1 cellular context compared by ENCODE assay signal in the genomic region with DNA sequence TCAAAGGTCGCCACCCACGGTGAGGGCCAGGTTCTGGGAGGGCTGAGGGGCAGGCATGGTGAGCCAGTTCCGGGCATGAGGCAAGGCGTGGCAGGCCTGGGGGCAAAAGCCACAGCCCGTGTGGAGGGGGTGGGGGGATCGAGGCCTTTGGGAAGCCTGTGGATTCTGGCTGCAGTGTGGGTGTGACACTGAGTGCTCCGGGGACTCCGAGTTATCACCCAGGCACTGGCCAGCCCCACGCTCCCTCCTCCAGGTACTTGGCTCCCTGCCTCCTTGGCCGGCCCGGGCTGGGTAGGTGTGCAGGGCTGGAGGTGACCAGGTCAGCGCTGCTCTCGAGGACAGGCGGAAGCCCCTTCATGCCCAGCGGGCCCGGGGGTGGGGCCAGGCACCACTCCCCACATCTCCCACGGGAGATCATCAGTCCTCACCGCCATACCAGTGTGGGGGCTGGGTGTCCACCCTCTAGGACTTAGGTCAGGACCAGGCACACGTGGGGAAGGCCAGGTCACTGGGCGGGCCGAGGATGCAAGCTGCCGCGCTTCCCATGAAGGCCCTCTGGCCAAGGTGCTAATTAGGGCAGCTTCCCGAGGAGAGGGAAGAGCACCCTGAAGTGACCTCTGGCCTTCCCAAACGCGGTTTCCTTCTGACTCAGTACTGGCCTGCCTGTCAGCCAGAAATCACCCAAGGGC.
TF ChIP-seq lines count a peak whose summit lies in the region.

No MANE protein-coding gene starts in this region.

TF ChIP-seq in HepG2, 621 proteins besides CTCF, POLR2A, EP300 and RAD21 (continued from another document and continues in another):
- TF ChIP-seq, protein P1, sequence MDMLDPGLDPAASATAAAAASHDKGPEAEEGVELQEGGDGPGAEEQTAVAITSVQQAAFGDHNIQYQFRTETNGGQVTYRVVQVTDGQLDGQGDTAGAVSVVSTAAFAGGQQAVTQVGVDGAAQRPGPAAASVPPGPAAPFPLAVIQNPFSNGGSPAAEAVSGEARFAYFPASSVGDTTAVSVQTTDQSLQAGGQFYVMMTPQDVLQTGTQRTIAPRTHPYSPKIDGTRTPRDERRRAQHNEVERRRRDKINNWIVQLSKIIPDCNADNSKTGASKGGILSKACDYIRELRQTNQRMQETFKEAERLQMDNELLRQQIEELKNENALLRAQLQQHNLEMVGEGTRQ (IDR thresholded peaks at IDR 0.05; ENCODE audit: low read depth, low read length), result no peak
- TF ChIP-seq, protein P1 (CRISPR knock-in tag; IDR thresholded peaks at IDR 0.05; ENCODE audit: borderline replicate concordance), result no peak
- TF ChIP-seq EED (CRISPR knock-in tag; IDR thresholded peaks at IDR 0.05) (0 out of 2 replicates have a peak, but pooled peaks have one; percentile 27), ZNF776 (CRISPR knock-in tag; IDR thresholded peaks at IDR 0.05) (0 out of 2 replicates have a peak, but pooled peaks have one; percentile 52), ZNF772 (CRISPR knock-in tag; IDR thresholded peaks at IDR 0.05) (no peak), GABPB1 (CRISPR knock-in tag; IDR thresholded peaks at IDR 0.05) (peak; percentile 36; the same call in 1 of the 2 replicates), CREB1 (IDR thresholded peaks at IDR 0.05) (no peak), CREB1 (CRISPR knock-in tag; IDR thresholded peaks at IDR 0.05) (no peak), HOXA3 (CRISPR knock-in tag; IDR thresholded peaks at IDR 0.05) (no peak), ZBTB1 (CRISPR knock-in tag; IDR thresholded peaks at IDR 0.05; ENCODE audit: borderline replicate concordance) (no peak), ZNF569 (CRISPR knock-in tag; IDR thresholded peaks at IDR 0.05; ENCODE audit: borderline replicate concordance) (no peak), ZNF589 (CRISPR knock-in tag; conservative IDR thresholded peaks at IDR 0.05) (no peak), ZNF232 (CRISPR knock-in tag; IDR thresholded peaks at IDR 0.05; ENCODE audit: borderline replicate concordance) (no peak), CENPT (CRISPR knock-in tag; IDR thresholded peaks at IDR 0.05; ENCODE audit: low read depth) (no peak), ZNF3 (CRISPR knock-in tag; IDR thresholded peaks at IDR 0.05) (no peak), SMARCC2 (IDR thresholded peaks at IDR 0.05) (no peak), HNF4G (IDR thresholded peaks at IDR 0.05; ENCODE audit: borderline replicate concordance, low read depth, low read length) (no peak), HNF4G (CRISPR knock-in tag; IDR thresholded peaks at IDR 0.05; ENCODE audit: borderline replicate concordance, low read depth) (no peak), HOXA9 (CRISPR knock-in tag; IDR thresholded peaks at IDR 0.05; ENCODE audit: borderline replicate concordance) (no peak), HES4 (CRISPR knock-in tag; IDR thresholded peaks at IDR 0.05; ENCODE audit: borderline replicate concordance) (no peak), NRL (CRISPR knock-in tag; IDR thresholded peaks at IDR 0.05; ENCODE audit: borderline replicate concordance) (no peak), MIER2 (CRISPR knock-in tag; IDR thresholded peaks at IDR 0.05) (no peak), ZNF75D (CRISPR knock-in tag; IDR thresholded peaks at IDR 0.05; ENCODE audit: borderline replicate concordance) (no peak), SP4 (CRISPR knock-in tag; IDR thresholded peaks at IDR 0.05) (no peak), ZNF720 (CRISPR knock-in tag; IDR thresholded peaks at IDR 0.05) (no peak), ZNF841 (CRISPR knock-in tag; IDR thresholded peaks at IDR 0.05; ENCODE audit: borderline replicate concordance) (no peak), NBN (conservative IDR thresholded peaks at IDR 0.05) (no peak), FOXJ3 (CRISPR knock-in tag; IDR thresholded peaks at IDR 0.05; ENCODE audit: borderline replicate concordance) (no peak), SRSF4 (IDR thresholded peaks at IDR 0.05; ENCODE audit: low read depth, low read length, poor library complexity, severe bottlenecking) (no peak), NR2C2 (CRISPR knock-in tag; IDR thresholded peaks at IDR 0.05; ENCODE audit: borderline replicate concordance) (peak; percentile 43; the same call in 1 of the 2 replicates), ZNF746 (CRISPR knock-in tag; IDR thresholded peaks at IDR 0.05) (no peak), MED13 (CRISPR knock-in tag; IDR thresholded peaks at IDR 0.05) (no peak), RCOR2 (CRISPR knock-in tag; IDR thresholded peaks at IDR 0.05) (no peak), NFE2L2 (IDR thresholded peaks at IDR 0.05; ENCODE audit: low read length) (no peak)
- TF ChIP-seq, protein P2, sequence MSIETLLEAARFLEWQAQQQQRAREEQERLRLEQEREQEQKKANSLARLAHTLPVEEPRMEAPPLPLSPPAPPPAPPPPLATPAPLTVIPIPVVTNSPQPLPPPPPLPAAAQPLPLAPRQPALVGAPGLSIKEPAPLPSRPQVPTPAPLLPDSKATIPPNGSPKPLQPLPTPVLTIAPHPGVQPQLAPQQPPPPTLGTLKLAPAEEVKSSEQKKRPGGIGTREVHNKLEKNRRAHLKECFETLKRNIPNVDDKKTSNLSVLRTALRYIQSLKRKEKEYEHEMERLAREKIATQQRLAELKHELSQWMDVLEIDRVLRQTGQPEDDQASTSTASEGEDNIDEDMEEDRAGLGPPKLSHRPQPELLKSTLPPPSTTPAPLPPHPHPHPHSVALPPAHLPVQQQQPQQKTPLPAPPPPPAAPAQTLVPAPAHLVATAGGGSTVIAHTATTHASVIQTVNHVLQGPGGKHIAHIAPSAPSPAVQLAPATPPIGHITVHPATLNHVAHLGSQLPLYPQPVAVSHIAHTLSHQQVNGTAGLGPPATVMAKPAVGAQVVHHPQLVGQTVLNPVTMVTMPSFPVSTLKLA (IDR thresholded peaks at IDR 0.05), result no peak
- TF ChIP-seq, protein P3, sequence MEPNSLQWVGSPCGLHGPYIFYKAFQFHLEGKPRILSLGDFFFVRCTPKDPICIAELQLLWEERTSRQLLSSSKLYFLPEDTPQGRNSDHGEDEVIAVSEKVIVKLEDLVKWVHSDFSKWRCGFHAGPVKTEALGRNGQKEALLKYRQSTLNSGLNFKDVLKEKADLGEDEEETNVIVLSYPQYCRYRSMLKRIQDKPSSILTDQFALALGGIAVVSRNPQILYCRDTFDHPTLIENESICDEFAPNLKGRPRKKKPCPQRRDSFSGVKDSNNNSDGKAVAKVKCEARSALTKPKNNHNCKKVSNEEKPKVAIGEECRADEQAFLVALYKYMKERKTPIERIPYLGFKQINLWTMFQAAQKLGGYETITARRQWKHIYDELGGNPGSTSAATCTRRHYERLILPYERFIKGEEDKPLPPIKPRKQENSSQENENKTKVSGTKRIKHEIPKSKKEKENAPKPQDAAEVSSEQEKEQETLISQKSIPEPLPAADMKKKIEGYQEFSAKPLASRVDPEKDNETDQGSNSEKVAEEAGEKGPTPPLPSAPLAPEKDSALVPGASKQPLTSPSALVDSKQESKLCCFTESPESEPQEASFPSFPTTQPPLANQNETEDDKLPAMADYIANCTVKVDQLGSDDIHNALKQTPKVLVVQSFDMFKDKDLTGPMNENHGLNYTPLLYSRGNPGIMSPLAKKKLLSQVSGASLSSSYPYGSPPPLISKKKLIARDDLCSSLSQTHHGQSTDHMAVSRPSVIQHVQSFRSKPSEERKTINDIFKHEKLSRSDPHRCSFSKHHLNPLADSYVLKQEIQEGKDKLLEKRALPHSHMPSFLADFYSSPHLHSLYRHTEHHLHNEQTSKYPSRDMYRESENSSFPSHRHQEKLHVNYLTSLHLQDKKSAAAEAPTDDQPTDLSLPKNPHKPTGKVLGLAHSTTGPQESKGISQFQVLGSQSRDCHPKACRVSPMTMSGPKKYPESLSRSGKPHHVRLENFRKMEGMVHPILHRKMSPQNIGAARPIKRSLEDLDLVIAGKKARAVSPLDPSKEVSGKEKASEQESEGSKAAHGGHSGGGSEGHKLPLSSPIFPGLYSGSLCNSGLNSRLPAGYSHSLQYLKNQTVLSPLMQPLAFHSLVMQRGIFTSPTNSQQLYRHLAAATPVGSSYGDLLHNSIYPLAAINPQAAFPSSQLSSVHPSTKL (CRISPR knock-in tag; IDR thresholded peaks at IDR 0.05), result no peak
- TF ChIP-seq, protein P4, sequence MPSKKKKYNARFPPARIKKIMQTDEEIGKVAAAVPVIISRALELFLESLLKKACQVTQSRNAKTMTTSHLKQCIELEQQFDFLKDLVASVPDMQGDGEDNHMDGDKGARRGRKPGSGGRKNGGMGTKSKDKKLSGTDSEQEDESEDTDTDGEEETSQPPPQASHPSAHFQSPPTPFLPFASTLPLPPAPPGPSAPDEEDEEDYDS (CRISPR knock-in tag; IDR thresholded peaks at IDR 0.05), result no peak
- TF ChIP-seq, protein P5, sequence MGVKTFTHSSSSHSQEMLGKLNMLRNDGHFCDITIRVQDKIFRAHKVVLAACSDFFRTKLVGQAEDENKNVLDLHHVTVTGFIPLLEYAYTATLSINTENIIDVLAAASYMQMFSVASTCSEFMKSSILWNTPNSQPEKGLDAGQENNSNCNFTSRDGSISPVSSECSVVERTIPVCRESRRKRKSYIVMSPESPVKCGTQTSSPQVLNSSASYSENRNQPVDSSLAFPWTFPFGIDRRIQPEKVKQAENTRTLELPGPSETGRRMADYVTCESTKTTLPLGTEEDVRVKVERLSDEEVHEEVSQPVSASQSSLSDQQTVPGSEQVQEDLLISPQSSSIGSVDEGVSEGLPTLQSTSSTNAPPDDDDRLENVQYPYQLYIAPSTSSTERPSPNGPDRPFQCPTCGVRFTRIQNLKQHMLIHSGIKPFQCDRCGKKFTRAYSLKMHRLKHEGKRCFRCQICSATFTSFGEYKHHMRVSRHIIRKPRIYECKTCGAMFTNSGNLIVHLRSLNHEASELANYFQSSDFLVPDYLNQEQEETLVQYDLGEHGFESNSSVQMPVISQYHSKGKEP (CRISPR knock-in tag; IDR thresholded peaks at IDR 0.05), result no peak
- TF ChIP-seq, protein P6, sequence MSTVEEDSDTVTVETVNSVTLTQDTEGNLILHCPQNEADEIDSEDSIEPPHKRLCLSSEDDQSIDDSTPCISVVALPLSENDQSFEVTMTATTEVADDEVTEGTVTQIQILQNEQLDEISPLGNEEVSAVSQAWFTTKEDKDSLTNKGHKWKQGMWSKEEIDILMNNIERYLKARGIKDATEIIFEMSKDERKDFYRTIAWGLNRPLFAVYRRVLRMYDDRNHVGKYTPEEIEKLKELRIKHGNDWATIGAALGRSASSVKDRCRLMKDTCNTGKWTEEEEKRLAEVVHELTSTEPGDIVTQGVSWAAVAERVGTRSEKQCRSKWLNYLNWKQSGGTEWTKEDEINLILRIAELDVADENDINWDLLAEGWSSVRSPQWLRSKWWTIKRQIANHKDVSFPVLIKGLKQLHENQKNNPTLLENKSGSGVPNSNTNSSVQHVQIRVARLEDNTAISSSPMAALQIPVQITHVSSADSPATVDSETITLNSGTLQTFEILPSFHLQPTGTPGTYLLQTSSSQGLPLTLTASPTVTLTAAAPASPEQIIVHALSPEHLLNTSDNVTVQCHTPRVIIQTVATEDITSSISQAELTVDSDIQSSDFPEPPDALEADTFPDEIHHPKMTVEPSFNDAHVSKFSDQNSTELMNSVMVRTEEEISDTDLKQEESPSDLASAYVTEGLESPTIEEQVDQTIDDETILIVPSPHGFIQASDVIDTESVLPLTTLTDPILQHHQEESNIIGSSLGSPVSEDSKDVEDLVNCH (CRISPR knock-in tag; IDR thresholded peaks at IDR 0.05), result no peak
- TF ChIP-seq, protein P7, sequence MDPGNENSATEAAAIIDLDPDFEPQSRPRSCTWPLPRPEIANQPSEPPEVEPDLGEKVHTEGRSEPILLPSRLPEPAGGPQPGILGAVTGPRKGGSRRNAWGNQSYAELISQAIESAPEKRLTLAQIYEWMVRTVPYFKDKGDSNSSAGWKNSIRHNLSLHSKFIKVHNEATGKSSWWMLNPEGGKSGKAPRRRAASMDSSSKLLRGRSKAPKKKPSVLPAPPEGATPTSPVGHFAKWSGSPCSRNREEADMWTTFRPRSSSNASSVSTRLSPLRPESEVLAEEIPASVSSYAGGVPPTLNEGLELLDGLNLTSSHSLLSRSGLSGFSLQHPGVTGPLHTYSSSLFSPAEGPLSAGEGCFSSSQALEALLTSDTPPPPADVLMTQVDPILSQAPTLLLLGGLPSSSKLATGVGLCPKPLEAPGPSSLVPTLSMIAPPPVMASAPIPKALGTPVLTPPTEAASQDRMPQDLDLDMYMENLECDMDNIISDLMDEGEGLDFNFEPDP (CRISPR knock-in tag; conservative IDR thresholded peaks at IDR 0.05), result 0 out of 2 replicates have a peak, but pooled peaks have one; percentile 27
- TF ChIP-seq, protein P8, sequence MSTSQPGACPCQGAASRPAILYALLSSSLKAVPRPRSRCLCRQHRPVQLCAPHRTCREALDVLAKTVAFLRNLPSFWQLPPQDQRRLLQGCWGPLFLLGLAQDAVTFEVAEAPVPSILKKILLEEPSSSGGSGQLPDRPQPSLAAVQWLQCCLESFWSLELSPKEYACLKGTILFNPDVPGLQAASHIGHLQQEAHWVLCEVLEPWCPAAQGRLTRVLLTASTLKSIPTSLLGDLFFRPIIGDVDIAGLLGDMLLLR (CRISPR knock-in tag; IDR thresholded peaks at IDR 0.05), result 0 out of 2 replicates have a peak, but pooled peaks have one; percentile 26
- TF ChIP-seq, protein P9, sequence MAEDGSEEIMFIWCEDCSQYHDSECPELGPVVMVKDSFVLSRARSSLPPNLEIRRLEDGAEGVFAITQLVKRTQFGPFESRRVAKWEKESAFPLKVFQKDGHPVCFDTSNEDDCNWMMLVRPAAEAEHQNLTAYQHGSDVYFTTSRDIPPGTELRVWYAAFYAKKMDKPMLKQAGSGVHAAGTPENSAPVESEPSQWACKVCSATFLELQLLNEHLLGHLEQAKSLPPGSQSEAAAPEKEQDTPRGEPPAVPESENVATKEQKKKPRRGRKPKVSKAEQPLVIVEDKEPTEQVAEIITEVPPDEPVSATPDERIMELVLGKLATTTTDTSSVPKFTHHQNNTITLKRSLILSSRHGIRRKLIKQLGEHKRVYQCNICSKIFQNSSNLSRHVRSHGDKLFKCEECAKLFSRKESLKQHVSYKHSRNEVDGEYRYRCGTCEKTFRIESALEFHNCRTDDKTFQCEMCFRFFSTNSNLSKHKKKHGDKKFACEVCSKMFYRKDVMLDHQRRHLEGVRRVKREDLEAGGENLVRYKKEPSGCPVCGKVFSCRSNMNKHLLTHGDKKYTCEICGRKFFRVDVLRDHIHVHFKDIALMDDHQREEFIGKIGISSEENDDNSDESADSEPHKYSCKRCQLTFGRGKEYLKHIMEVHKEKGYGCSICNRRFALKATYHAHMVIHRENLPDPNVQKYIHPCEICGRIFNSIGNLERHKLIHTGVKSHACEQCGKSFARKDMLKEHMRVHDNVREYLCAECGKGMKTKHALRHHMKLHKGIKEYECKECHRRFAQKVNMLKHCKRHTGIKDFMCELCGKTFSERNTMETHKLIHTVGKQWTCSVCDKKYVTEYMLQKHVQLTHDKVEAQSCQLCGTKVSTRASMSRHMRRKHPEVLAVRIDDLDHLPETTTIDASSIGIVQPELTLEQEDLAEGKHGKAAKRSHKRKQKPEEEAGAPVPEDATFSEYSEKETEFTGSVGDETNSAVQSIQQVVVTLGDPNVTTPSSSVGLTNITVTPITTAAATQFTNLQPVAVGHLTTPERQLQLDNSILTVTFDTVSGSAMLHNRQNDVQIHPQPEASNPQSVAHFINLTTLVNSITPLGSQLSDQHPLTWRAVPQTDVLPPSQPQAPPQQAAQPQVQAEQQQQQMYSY (CRISPR knock-in tag; IDR thresholded peaks at IDR 0.05), result no peak
